In the genomic region with DNA sequence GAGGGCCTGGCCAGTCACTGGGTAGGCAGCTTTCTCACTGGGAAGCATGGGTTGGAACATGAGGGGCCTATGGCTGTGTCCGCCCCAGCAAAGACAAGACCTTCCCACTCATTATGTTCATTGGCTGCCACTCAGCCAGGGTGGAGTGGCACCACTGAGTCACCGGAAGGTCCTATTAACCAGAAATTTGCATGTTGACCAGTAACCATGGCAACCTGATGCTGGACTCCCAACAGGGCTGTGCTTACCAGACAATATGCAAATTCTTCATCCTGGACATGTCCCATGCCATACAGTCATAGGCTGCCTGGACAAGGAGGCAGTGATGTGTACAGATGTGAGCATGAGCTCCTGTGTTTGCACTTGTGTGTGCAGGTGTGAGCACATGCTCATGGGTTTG, we compare ENCODE assay signal across 1 cellular context.
TF ChIP-seq lines count a peak whose summit lies in the region.

No MANE protein-coding gene starts in this region.

TF ChIP-seq in IMR-90, 13 proteins besides CTCF, POLR2A, EP300 and RAD21 (continued from another document):
- TF ChIP-seq, protein P1, sequence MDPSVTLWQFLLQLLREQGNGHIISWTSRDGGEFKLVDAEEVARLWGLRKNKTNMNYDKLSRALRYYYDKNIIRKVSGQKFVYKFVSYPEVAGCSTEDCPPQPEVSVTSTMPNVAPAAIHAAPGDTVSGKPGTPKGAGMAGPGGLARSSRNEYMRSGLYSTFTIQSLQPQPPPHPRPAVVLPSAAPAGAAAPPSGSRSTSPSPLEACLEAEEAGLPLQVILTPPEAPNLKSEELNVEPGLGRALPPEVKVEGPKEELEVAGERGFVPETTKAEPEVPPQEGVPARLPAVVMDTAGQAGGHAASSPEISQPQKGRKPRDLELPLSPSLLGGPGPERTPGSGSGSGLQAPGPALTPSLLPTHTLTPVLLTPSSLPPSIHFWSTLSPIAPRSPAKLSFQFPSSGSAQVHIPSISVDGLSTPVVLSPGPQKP (IDR thresholded peaks at IDR 0.05; ENCODE audit: borderline replicate concordance, low read depth, low read length), result no peak
- TF ChIP-seq BHLHE40 (IDR thresholded peaks at IDR 0.05; ENCODE audit: low read depth, low read length), result no peak
- TF ChIP-seq, protein P2, sequence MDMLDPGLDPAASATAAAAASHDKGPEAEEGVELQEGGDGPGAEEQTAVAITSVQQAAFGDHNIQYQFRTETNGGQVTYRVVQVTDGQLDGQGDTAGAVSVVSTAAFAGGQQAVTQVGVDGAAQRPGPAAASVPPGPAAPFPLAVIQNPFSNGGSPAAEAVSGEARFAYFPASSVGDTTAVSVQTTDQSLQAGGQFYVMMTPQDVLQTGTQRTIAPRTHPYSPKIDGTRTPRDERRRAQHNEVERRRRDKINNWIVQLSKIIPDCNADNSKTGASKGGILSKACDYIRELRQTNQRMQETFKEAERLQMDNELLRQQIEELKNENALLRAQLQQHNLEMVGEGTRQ (IDR thresholded peaks at IDR 0.05; ENCODE audit: low read depth, low read length), result no peak
- TF ChIP-seq MAFK (IDR thresholded peaks at IDR 0.05; ENCODE audit: low read depth, low read length), result no peak
